ENCODE assay signal across 20 cellular contexts in the genomic region with DNA sequence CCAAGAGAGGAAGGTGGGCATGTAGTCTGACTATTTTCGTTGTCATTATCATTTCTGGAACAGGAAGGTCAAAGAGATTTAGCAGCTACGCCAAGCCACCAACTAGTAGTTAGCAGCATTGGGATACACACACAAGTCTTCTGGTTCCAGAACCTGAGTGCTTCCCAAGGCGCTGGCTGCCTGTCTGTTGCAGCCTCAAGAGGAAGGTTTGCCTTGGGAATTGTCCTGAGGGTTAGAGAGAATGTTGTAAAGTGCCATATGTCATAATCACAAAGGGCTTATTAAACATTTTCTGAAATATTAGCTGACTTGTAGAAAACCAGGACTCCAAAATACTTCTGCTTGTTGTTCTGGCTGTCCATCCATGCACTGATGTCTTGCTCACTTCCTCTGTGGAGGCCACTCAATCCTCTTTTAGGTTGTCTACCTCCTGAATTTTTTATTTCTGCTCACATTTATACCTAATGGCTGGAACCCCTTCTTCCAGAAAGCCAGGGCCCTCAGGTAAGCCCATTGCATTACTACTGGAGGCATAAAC. TPM values are rescaled to one million over a fixed set of nuclear protein-coding genes. Genes with fewer than 3 reads are reported as not detected.
DNase-seq lines count a peak whose midpoint lies in the region; ATAC-seq, FAIRE-seq and TF ChIP-seq lines count a peak whose summit lies in the region.
"Had no signal": no experiment of that assay in that cellular context is flagged by ENCODE, and none has a peak within 500 bp of the region (broad histone marks: within the 10 kb centered on the region; RNA-seq: fewer than 3 reads in every experiment).

No MANE protein-coding gene starts in this region.

- no peak for DNase-seq in activated naive CD8-positive, alpha-beta T cell treated with anti-CD3 and anti-CD28 coated beads, Interleukin-2, amount 10 ng/mL, durations not matched to agents 7 days and 5 days
- no peak for DNase-seq in activated naive CD8-positive, alpha-beta T cell treated with anti-CD3 and anti-CD28 coated beads, Interleukin-2, amount 50 U/mL, for 24 hours
- DNase-seq in keratinocyte (ENCODE audit: low read depth, low spot score) (no peak), T1000 (lab: John Stamatoyannopoulos, UW) (no peak), HAP-1 (ENCODE audit: low spot score in 2 of 2) (no peak), sigmoid colon (no peak)
- DNase-seq: BE2C; CD4-positive, alpha-beta memory T cell; MV-4-11; NCI-H1694 treated with DMSO at 0.1 percent for 48 hours; NCI-H2227 treated with DMSO at 0.1 percent for 48 hours; NCI-H82; PC-9 had no signal

- no peak overlapping the region for H3K4me3 Mint-ChIP-seq in activated naive CD8-positive, alpha-beta T cell treated with anti-CD3 and anti-CD28 coated beads, Interleukin-2, amount 10 ng/mL, durations not matched to agents 7 days and 5 days
- H3K4me3 Mint-ChIP-seq in activated naive CD8-positive, alpha-beta T cell treated with anti-CD3 and anti-CD28 coated beads, Interleukin-2, amount 50 U/mL, for 24 hours = no peak overlapping the region
- no peak overlapping the region for H3K4me3 Mint-ChIP-seq in dendritic cell treated with granulocyte-macrophage colony-stimulating factor and Interleukin-4, amounts not matched to agents 40 ng/mL and 50 ng/mL, for 4 days
- H3K4me3 Mint-ChIP-seq: CD4-positive, alpha-beta memory T cell had no signal

- in situ Hi-C loops in HAP-1 (cut with MboI; ENCODE audit: low sequenced_read_pairs) = no loop called here

- H3K36me3 Mint-ChIP-seq in activated naive CD8-positive, alpha-beta T cell treated with anti-CD3 and anti-CD28 coated beads, Interleukin-2, amount 10 ng/mL, durations not matched to agents 7 days and 5 days = no peaks in the 10 kb centered on the region
- H3K36me3 Mint-ChIP-seq in activated naive CD8-positive, alpha-beta T cell treated with anti-CD3 and anti-CD28 coated beads, Interleukin-2, amount 50 U/mL, for 24 hours (ENCODE audit: low read depth) = peaks cover 2% of the 10 kb centered on the region
- H3K36me3 Mint-ChIP-seq in dendritic cell treated with granulocyte-macrophage colony-stimulating factor and Interleukin-4, amounts not matched to agents 40 ng/mL and 50 ng/mL, for 4 days (ENCODE audit: low read depth) = peaks cover 54% of the 10 kb centered on the region

- TF ChIP-seq POLR2A in sigmoid colon (IDR thresholded peaks at IDR 0.05) = no peak

- H3K4me2 ChIP-seq in keratinocyte (ENCODE audit: control insufficient read depth, extremely low read depth, insufficient read depth, low read depth, low read length) = no peak overlapping the region
- H3K4me2 ChIP-seq: KMS-11, PC-9 had no signal

- TF ChIP-seq CTCF in keratinocyte (optimal IDR thresholded peaks at IDR 0.05 in 1 of 3, IDR thresholded peaks at IDR 0.05 in 1 of 3, conservative IDR thresholded peaks at IDR 0.05 in 1 of 3; ENCODE audit: extremely low read depth in 1 of 3, insufficient read depth in 2 of 3, low read length in 3 of 3) (no peak), sigmoid colon (IDR thresholded peaks at IDR 0.05) (no peak)

- H4K20me1 ChIP-seq in keratinocyte (ENCODE audit: control insufficient read depth, extremely low read depth, insufficient read depth, low read length) = no peaks in the 10 kb centered on the region

- no peaks in the 10 kb centered on the region for H3K4me1 Mint-ChIP-seq in activated naive CD8-positive, alpha-beta T cell treated with anti-CD3 and anti-CD28 coated beads, Interleukin-2, amount 10 ng/mL, durations not matched to agents 7 days and 5 days
- H3K4me1 Mint-ChIP-seq in activated naive CD8-positive, alpha-beta T cell treated with anti-CD3 and anti-CD28 coated beads, Interleukin-2, amount 50 U/mL, for 24 hours = peaks cover 2% of the 10 kb centered on the region
- peaks cover 47% of the 10 kb centered on the region for H3K4me1 Mint-ChIP-seq in dendritic cell treated with granulocyte-macrophage colony-stimulating factor and Interleukin-4, amounts not matched to agents 40 ng/mL and 50 ng/mL, for 4 days (ENCODE audit: low read depth)
- H3K4me1 Mint-ChIP-seq: CD4-positive, alpha-beta memory T cell had no signal

- no peaks in the 10 kb centered on the region for H3K27me3 Mint-ChIP-seq in activated naive CD8-positive, alpha-beta T cell treated with anti-CD3 and anti-CD28 coated beads, Interleukin-2, amount 10 ng/mL, durations not matched to agents 7 days and 5 days
- H3K27me3 Mint-ChIP-seq in activated naive CD8-positive, alpha-beta T cell treated with anti-CD3 and anti-CD28 coated beads, Interleukin-2, amount 50 U/mL, for 24 hours = no peaks in the 10 kb centered on the region
- H3K27me3 Mint-ChIP-seq in dendritic cell treated with granulocyte-macrophage colony-stimulating factor and Interleukin-4, amounts not matched to agents 40 ng/mL and 50 ng/mL, for 4 days = no peaks in the 10 kb centered on the region
- H3K27me3 Mint-ChIP-seq: CD4-positive, alpha-beta memory T cell had no signal

- POLR2A ChIA-PET in activated naive CD8-positive, alpha-beta T cell treated with anti-CD3 and anti-CD28 coated beads, Interleukin-2, amount 10 ng/mL, durations not matched to agents 7 days and 5 days (lab: Charles Lee) = no interaction called here

- peaks cover 7% of the 10 kb centered on the region for H3K4me1 ChIP-seq in keratinocyte (ENCODE audit: control insufficient read depth, extremely low read depth, insufficient read depth, low read length)
- peaks cover 8 to 19% (median 14%) of the 10 kb centered on the region in 3 donors for H3K4me1 ChIP-seq in skeletal muscle tissue (ENCODE audit: control insufficient read depth in 3 of 3, insufficient read depth in 3 of 3, low read length in 3 of 3)
- H3K4me1 ChIP-seq in HAP-1 = peaks cover 15% of the 10 kb centered on the region
- no peaks in the 10 kb centered on the region for H3K4me1 ChIP-seq in sigmoid colon
- H3K4me1 ChIP-seq: BE2C, SJSA1 had no signal

- 93 to 94% methylated on average over 3 of the region's 3 CpGs for WGBS in sigmoid colon, 2 donors

- peaks cover 5 to 11% of the 10 kb centered on the region in 2 experiments for H3K36me3 ChIP-seq in keratinocyte (ENCODE audit: control insufficient read depth in 2 of 2, extremely low read depth in 1 of 2, insufficient read depth in 2 of 2, low read length in 2 of 2)
- H3K36me3 ChIP-seq in skeletal muscle tissue (ENCODE audit: control insufficient read depth in 3 of 3, insufficient read depth in 3 of 3, low read length in 3 of 3) = peaks cover 9 to 18% (median 17%) of the 10 kb centered on the region in 3 donors
- no peaks in the 10 kb centered on the region for H3K36me3 ChIP-seq in HAP-1 (replicated peaks)
- H3K36me3 ChIP-seq in sigmoid colon = peaks cover 0 to 18% (median 9%) of the 10 kb centered on the region in 4 donors
- H3K36me3 ChIP-seq: BE2C had no signal

- peak overlapping the region; percentile 14 for H3K27ac Mint-ChIP-seq in activated naive CD8-positive, alpha-beta T cell treated with anti-CD3 and anti-CD28 coated beads, Interleukin-2, amount 10 ng/mL, durations not matched to agents 7 days and 5 days
- H3K27ac Mint-ChIP-seq in activated naive CD8-positive, alpha-beta T cell treated with anti-CD3 and anti-CD28 coated beads, Interleukin-2, amount 50 U/mL, for 24 hours = no peak overlapping the region
- H3K27ac Mint-ChIP-seq in dendritic cell treated with granulocyte-macrophage colony-stimulating factor and Interleukin-4, amounts not matched to agents 40 ng/mL and 50 ng/mL, for 4 days = peak overlapping the region; percentile 68

- dilution Hi-C loops in keratinocyte (cut with MboI; ENCODE audit: extremely low pct_ligation_motif_present, low sequenced_read_pairs) = no loop called here

- no peak overlapping the region for H2AFZ ChIP-seq in keratinocyte (ENCODE audit: control insufficient read depth, low read length)
- H2AFZ ChIP-seq: PC-9 had no signal

- H3K9me3 ChIP-seq in keratinocyte (ENCODE audit: control insufficient read depth, low read depth, low read length) (no peaks in the 10 kb centered on the region), skeletal muscle tissue (ENCODE audit: control insufficient read depth in 3 of 3, low read length in 3 of 3) (no peaks in the 10 kb centered on the region), HAP-1 (no peaks in the 10 kb centered on the region), sigmoid colon (no peaks in the 10 kb centered on the region)
- H3K9me3 ChIP-seq: BE2C, SJSA1 had no signal

- H3K4me3 ChIP-seq in keratinocyte (ENCODE audit: control insufficient read depth in 2 of 3, extremely low read depth in 1 of 3, insufficient read depth in 2 of 3, low read depth in 1 of 3, low read length in 3 of 3) (no peak overlapping the region), skeletal muscle tissue (ENCODE audit: low read length in 3 of 3) (no peak overlapping the region), HAP-1 (no peak overlapping the region), sigmoid colon (no peak overlapping the region)
- H3K4me3 ChIP-seq: PC-9, SJSA1 had no signal

- no peaks in the 10 kb centered on the region for H3K9me1 ChIP-seq in keratinocyte (ENCODE audit: control insufficient read depth, extremely low read depth, insufficient read depth, low read length)

- ATAC-seq in activated naive CD8-positive, alpha-beta T cell treated with anti-CD3 and anti-CD28 coated beads, Interleukin-2, amount 10 ng/mL, durations not matched to agents 7 days and 5 days (ENCODE audit: low read depth) = no peak
- ATAC-seq in activated naive CD8-positive, alpha-beta T cell treated with anti-CD3 and anti-CD28 coated beads, Interleukin-2, amount 50 U/mL, for 24 hours = no peak

- H3K9ac ChIP-seq in keratinocyte (ENCODE audit: control insufficient read depth, extremely low read depth, insufficient read depth, low read length) (no peak overlapping the region), skeletal muscle tissue (ENCODE audit: low read depth in 1 of 3, low read length in 3 of 3) (no peak overlapping the region)
- H3K9ac ChIP-seq: KMS-11 had no signal

- intact Hi-C loops in dendritic cell treated with granulocyte-macrophage colony-stimulating factor and Interleukin-4, amounts not matched to agents 40 ng/mL and 50 ng/mL, for 4 days (cut with micrococcal nuclease) = no loop called here
- intact Hi-C loops in sigmoid colon (cut with DNase I) = no loop called here

- FAIRE-seq in keratinocyte (lab: Jason Lieb, UNC) = peak; percentile 13
- FAIRE-seq: A204.1, H1 had no signal

- H3K27ac ChIP-seq in keratinocyte (ENCODE audit: control insufficient read depth, insufficient read depth, low read length) (no peak overlapping the region), skeletal muscle tissue (ENCODE audit: low read depth, low read length) (peak overlapping the region; percentile 38), sigmoid colon (peak overlapping the region in 2 of 4 donors; percentile 32 to 37)
- H3K27ac ChIP-seq: KMS-11, PC-9, RWPE1, SJSA1 had no signal

- no peaks in the 10 kb centered on the region for H3K9me3 Mint-ChIP-seq in activated naive CD8-positive, alpha-beta T cell treated with anti-CD3 and anti-CD28 coated beads, Interleukin-2, amount 10 ng/mL, durations not matched to agents 7 days and 5 days
- H3K9me3 Mint-ChIP-seq in activated naive CD8-positive, alpha-beta T cell treated with anti-CD3 and anti-CD28 coated beads, Interleukin-2, amount 50 U/mL, for 24 hours = no peaks in the 10 kb centered on the region
- no peaks in the 10 kb centered on the region for H3K9me3 Mint-ChIP-seq in dendritic cell treated with granulocyte-macrophage colony-stimulating factor and Interleukin-4, amounts not matched to agents 40 ng/mL and 50 ng/mL, for 4 days
- H3K9me3 Mint-ChIP-seq: CD4-positive, alpha-beta memory T cell had no signal

- H3K27me3 ChIP-seq in keratinocyte (ENCODE audit: control insufficient read depth, extremely low read depth, insufficient read depth, low read length) (no peaks in the 10 kb centered on the region), skeletal muscle tissue (ENCODE audit: control insufficient read depth in 3 of 3, insufficient read depth in 3 of 3, low read length in 3 of 3) (no peaks in the 10 kb centered on the region), HAP-1 (ENCODE audit: low read depth) (no peaks in the 10 kb centered on the region), sigmoid colon (no peaks in the 10 kb centered on the region)
- H3K27me3 ChIP-seq: BE2C, SJSA1 had no signal

- TF ChIP-seq EP300 in sigmoid colon (IDR thresholded peaks at IDR 0.05) = no peak

- no peaks in the 10 kb centered on the region for H3K79me2 ChIP-seq in keratinocyte (ENCODE audit: control insufficient read depth, insufficient read depth, low read length)

RNA-seq across cellular contexts. Expression of a gene that starts 46.3 kb away (rescaled TPM):
- total RNA-seq in activated naive CD8-positive, alpha-beta T cell treated with anti-CD3 and anti-CD28 coated beads, Interleukin-2, amount 10 ng/mL, durations not matched to agents 7 days and 5 days = 1 to 10 TPM; 5.8 to 6.0 TPM
- 9.6 to 12.9 TPM (median 11.8 TPM) in 3 replicates for polyA plus RNA-seq in keratinocyte
- polyA plus RNA-seq in keratinocyte (2011; ENCODE audit: low read depth) = 1.8 TPM
- 8.2 and 10.8 TPM in 2 replicates for polyA plus RNA-seq in keratinocyte (2011; cell fraction: cytosol; rRNA removed)
- polyA plus RNA-seq in keratinocyte (2011; cell fraction: nucleus; rRNA removed) = 32.1 and 32.6 TPM in 2 replicates
- polyA plus RNA-seq in keratinocyte (2012; ENCODE audit: low replicate concordance) = 3.8 and 7.7 TPM in 2 replicates
- polyA minus RNA-seq in keratinocyte = 25.0 to 59.1 TPM (median 26.7 TPM) in 3 replicates
- polyA minus RNA-seq in keratinocyte (2011; cell fraction: cytosol; rRNA and poly(A)+ RNA removed) = 25.7 TPM
- 23.7 and 33.5 TPM in 2 replicates for polyA minus RNA-seq in keratinocyte (2011; cell fraction: nucleus; rRNA and poly(A)+ RNA removed)
- total RNA-seq in skeletal muscle tissue = 8.9 TPM
- total RNA-seq in sigmoid colon = 1 to 10 TPM; 6.9 to 9.7 (median 8.6) TPM
- 1 to 10 TPM; 4.4 to 8.6 (median 6.6) TPM for polyA plus RNA-seq in sigmoid colon
